8 cellular contexts compared by ENCODE assay signal in genomic region chr16:4624015-4624826, GRCh38. TPM values are rescaled to one million over a fixed set of nuclear protein-coding genes. Genes with fewer than 3 reads are reported as not detected.
A peak's percentile ranks its signal among the peaks of the same experiment; 100 is the strongest.
DNase-seq lines count a peak whose midpoint lies in the region; ATAC-seq and TF ChIP-seq lines count a peak whose summit lies in the region.

TSS of gene MGRN1 (plus strand) at chr16:4624826. CDS start at chr16:4624961, 135 bp downstream.

- H3K27ac Mint-ChIP-seq in activated naive CD4-positive, alpha-beta T cell treated with anti-CD3 and anti-CD28 coated beads, Interleukin-2, amount 50 U/mL, for 72 hours: peak within 1 kb of the TSS; percentile 99 to 100

- CTCF ChIA-PET in GM10248 (lab: Yijun Ruan, JAX): interaction anchor here (0.8 to 7.7 kb wide), 26 partner anchors 11 to 1713 kb away, joined by 3 to 60 read pairs (median 4); partner anchors contain the start of genes CDIP1 and UBALD1

- H3K9me3 Mint-ChIP-seq in activated naive CD4-positive, alpha-beta T cell treated with anti-CD3 and anti-CD28 coated beads, Interleukin-2, amount 50 U/mL, for 72 hours: no peaks in the 10 kb centered on the region

- peak within 1 kb of the TSS; percentile 84 for H3K27ac ChIP-seq in temporal lobe (ENCODE audit: low read depth, low read length)

- TF ChIP-seq CTCF in GM10248 (IDR thresholded peaks at IDR 0.05; ENCODE audit: control extremely low read depth, extremely low read depth, low read depth, missing control alignments) (peak; percentile 93), omental fat pad (IDR thresholded peaks at IDR 0.05) (peak in 1 of 3 donors; percentile 78)

- peak; percentile 93 for DNase-seq in GM10248 (ENCODE audit: extremely low spot score)
- peak; percentile 95 for DNase-seq in NCI-H1092 (lab: John Stamatoyannopoulos, UW)
- DNase-seq in SKM-1 treated with dmso at 0.1 percent for 144 hours (lab: John Stamatoyannopoulos, UW; ENCODE audit: unreplicated experiment): peak; percentile 93
- peak; percentile 85 to 92 for DNase-seq in activated naive CD4-positive, alpha-beta T cell treated with anti-CD3 and anti-CD28 coated beads, Interleukin-2, amount 50 U/mL, for 72 hours (ENCODE audit: low spot score in 2 of 2)
- peak; percentile 95 for DNase-seq in glomerular visceral epithelial cell (ENCODE audit: extremely low spot score)
- DNase-seq in omental fat pad (ENCODE audit: low spot score): peak; percentile 68

- ATAC-seq in HG02610 (IDR thresholded peaks at IDR 0.05; ENCODE audit: unreplicated experiment) (peak; percentile 61), omental fat pad (ENCODE audit: low FRiP score) (peak; percentile 96)
- peak; percentile 58 to 92 for ATAC-seq in activated naive CD4-positive, alpha-beta T cell treated with anti-CD3 and anti-CD28 coated beads, Interleukin-2, amount 50 U/mL, for 72 hours

- POLR2A ChIA-PET in GM10248 (lab: Yijun Ruan, JAX): interaction anchor here (1.4 kb wide), 1 partner anchor 136 kb away, joined by 3 read pairs; no protein-coding TSS in a partner anchor

- H3K36me3 Mint-ChIP-seq in activated naive CD4-positive, alpha-beta T cell treated with anti-CD3 and anti-CD28 coated beads, Interleukin-2, amount 50 U/mL, for 72 hours: peaks cover 11 to 13% of the 10 kb centered on the region in 2 donors

RNA-seq across cellular contexts. Expression of gene MGRN1, which starts in this region (rescaled TPM):
- total RNA-seq in activated naive CD4-positive, alpha-beta T cell treated with anti-CD3 and anti-CD28 coated beads, Interleukin-2, amount 50 U/mL, for 72 hours: 10 to 100 TPM; 46.9 to 76.4 TPM
- total RNA-seq in omental fat pad (10 to 100 TPM; 26.4 to 51.8 (median 31.4) TPM), temporal lobe (51.1 TPM)

Comparison
In these comparisons a context has a peak if more than half of its experiments do, and no peak if none do; other contexts are left out.
1. Peak in every context shown above with its lines: DNase-seq, ATAC-seq and H3K27ac ChIP-seq.